20 cellular contexts compared by ENCODE assay signal in genomic region chr20:64109390-64109747, GRCh38. TPM values are rescaled to one million over a fixed set of nuclear protein-coding genes. Genes with fewer than 3 reads are reported as not detected.
DNase-seq lines count a peak whose midpoint lies in the region; ATAC-seq, FAIRE-seq and TF ChIP-seq lines count a peak whose summit lies in the region.
"Had no signal": no experiment of that assay in that cellular context is flagged by ENCODE, and none has a peak within 500 bp of the region (broad histone marks: within the 10 kb centered on the region; RNA-seq: fewer than 3 reads in every experiment).

No MANE protein-coding gene starts in this region.

- H2BK20ac ChIP-seq in H1 (ENCODE audit: low read length) = no peak overlapping the region

- no peaks in the 10 kb centered on the region for H3K4me1 Mint-ChIP-seq in activated T-cell treated with anti-CD3 and anti-CD28 coated beads, Interleukin-2, amount 50 U/mL, for 72 hours (ENCODE audit: low read depth)

- H3K9me3 Mint-ChIP-seq in activated T-cell treated with anti-CD3 and anti-CD28 coated beads, Interleukin-2, amount 50 U/mL, for 72 hours = no peaks in the 10 kb centered on the region

- H4K20me1 ChIP-seq in H1 (replicated peaks in 1 of 2; ENCODE audit: control insufficient read depth in 1 of 2, insufficient read depth in 2 of 2, low read length in 2 of 2) = peaks cover 2 to 4% of the 10 kb centered on the region in 2 experiments

- H3K4ac ChIP-seq in H1 (replicated peaks; ENCODE audit: insufficient read length, low read depth, low read length) = no peak overlapping the region

- H3K4me1 ChIP-seq in H1 (replicated peaks in 1 of 4; ENCODE audit: control insufficient read depth in 3 of 4, insufficient read depth in 4 of 4, low read length in 3 of 4) = no peaks in the 10 kb centered on the region; a peak in 1 of 7 replicates
- H3K4me1 ChIP-seq in sigmoid colon = no peaks in the 10 kb centered on the region
- H3K4me1 ChIP-seq: Caco-2 had no signal

- POLR2A ChIA-PET in H1 (lab: Charles Lee; ENCODE audit: partially characterized antibody) = no interaction called here

- ATAC-seq in activated T-cell treated with anti-CD3 and anti-CD28 coated beads, Interleukin-2, amount 50 U/mL, for 72 hours (replicated peaks in 1 of 2) = no peak
- ATAC-seq in HG02852 (IDR thresholded peaks at IDR 0.05; ENCODE audit: unreplicated experiment) = no peak

- no peak overlapping the region for H3K18ac ChIP-seq in H1 (ENCODE audit: extremely low read depth, low read length)

- no peak for FAIRE-seq in H1 (lab: Jason Lieb, UNC)

- H3K27ac Mint-ChIP-seq in activated T-cell treated with anti-CD3 and anti-CD28 coated beads, Interleukin-2, amount 50 U/mL, for 72 hours = no peak overlapping the region

- no peaks in the 10 kb centered on the region for H3K36me3 ChIP-seq in H1 (ENCODE audit: control insufficient read depth in 2 of 4, insufficient read depth in 4 of 4, low read length in 3 of 4)
- no peaks in the 10 kb centered on the region for H3K36me3 ChIP-seq in sigmoid colon

- H3K79me1 ChIP-seq in H1 (ENCODE audit: low read depth, low read length) = no peaks in the 10 kb centered on the region; the same call in 1 of the 2 replicates

- CTCF ChIA-PET in H1 (lab: Charles Lee; ENCODE audit: partially characterized antibody) = interaction anchor here (1.2 to 6.4 kb wide), 3 partner anchors 11 to 35 kb away, joined by 3 to 59 read pairs (median 11); partner anchors contain the start of gene LKAAEAR1

- H3K27ac ChIP-seq in H1 (ENCODE audit: low read depth, low read length) (no peak overlapping the region), sigmoid colon (no peak overlapping the region)

- H4K5ac ChIP-seq in H1 (ENCODE audit: insufficient read length, low read depth, low read length) = no peak overlapping the region

- no peaks in the 10 kb centered on the region for H3K27me3 Mint-ChIP-seq in activated T-cell treated with anti-CD3 and anti-CD28 coated beads, Interleukin-2, amount 50 U/mL, for 72 hours (ENCODE audit: low read depth)

- H4K8ac ChIP-seq in H1 (ENCODE audit: extremely low read depth, insufficient read depth, low read length) = peak overlapping the region; percentile 5; the same call in 1 of the 2 replicates

- no peaks in the 10 kb centered on the region for H3K36me3 Mint-ChIP-seq in activated T-cell treated with anti-CD3 and anti-CD28 coated beads, Interleukin-2, amount 50 U/mL, for 72 hours (ENCODE audit: insufficient read depth in 2 of 2)

- no peaks in the 10 kb centered on the region for H3K9me3 ChIP-seq in H1 (ENCODE audit: insufficient read depth in 2 of 2, low read depth in 1 of 2, low read length in 1 of 2)
- H3K9me3 ChIP-seq in sigmoid colon = no peaks in the 10 kb centered on the region
- H3K9me3 ChIP-seq: Caco-2 had no signal

- H3K27me3 ChIP-seq in H1 (replicated peaks in 1 of 4; ENCODE audit: control insufficient read depth in 3 of 4, extremely low read depth in 1 of 4, insufficient read depth in 3 of 4, low read length in 3 of 4) = no peaks in the 10 kb centered on the region
- no peaks in the 10 kb centered on the region for H3K27me3 ChIP-seq in sigmoid colon

- no peak overlapping the region for H3K4me3 Mint-ChIP-seq in activated T-cell treated with anti-CD3 and anti-CD28 coated beads, Interleukin-2, amount 50 U/mL, for 72 hours

- 92% methylated on average over 5 of the region's 5 CpGs; no CpG with 5 or more reads in 1 of the 2 experiments for WGBS in H1 (ENCODE audit: extremely low coverage in 1 of 2, insufficient coverage in 1 of 2, insufficient read length in 1 of 2, insufficient replicate concordance in 2 of 2, low coverage in 1 of 2, low lambda C conversion rate in 2 of 2, missing lambda C conversion rate in 1 of 2), 2 experiments
- 36 to 65% methylated on average over 5 of the region's 5 CpGs for WGBS in sigmoid colon, 2 donors

- no peak overlapping the region for H2BK5ac ChIP-seq in H1 (ENCODE audit: low read depth, low read length)

- H2BK15ac ChIP-seq in H1 (ENCODE audit: low read length) = no peak overlapping the region

- H3K79me2 ChIP-seq in H1 (ENCODE audit: control insufficient read depth in 1 of 2, insufficient read depth in 2 of 2, low read length in 2 of 2) = no peaks in the 10 kb centered on the region

- peak; percentile 7 for DNase-seq in activated T-cell treated with anti-CD3 and anti-CD28 coated beads, Interleukin-2, amount 50 U/mL, for 1 hour
- no peak for DNase-seq in activated T-cell treated with anti-CD3 and anti-CD28 coated beads, Interleukin-2, amount 50 U/mL, for 72 hours
- DNase-seq in H1 (ENCODE audit: low read depth in 1 of 2, low spot score in 2 of 2) (no peak), sigmoid colon (peak; percentile 44), inferior parietal cortex (ENCODE audit: extremely low spot score) (no peak)
- DNase-seq: activated CD4-positive, CD25-positive, alpha-beta regulatory T cell; activated effector memory CD4-positive, alpha-beta T cell treated with Interleukin-2 at 50 U/mL for 16 hours; H7; NCI-H146; NCI-H524 treated with DMSO at 0.1 percent for 48 hours; T1000 had no signal

- H3K14ac ChIP-seq in H1 (ENCODE audit: insufficient read length) = no peak overlapping the region

- H4K91ac ChIP-seq in H1 (replicated peaks; ENCODE audit: insufficient read length, low read length) = no peak overlapping the region

- no peak overlapping the region for H2AFZ ChIP-seq in H1 (ENCODE audit: low read length)

- H3K9ac ChIP-seq in H1 (replicated peaks in 1 of 4; ENCODE audit: extremely low read depth in 1 of 4, low read depth in 3 of 4, low read length in 3 of 4) = no peak overlapping the region

- no peak overlapping the region for H3K4me3 ChIP-seq in H1 (ENCODE audit: extremely low read depth in 1 of 4, insufficient read depth in 2 of 4, low read depth in 3 of 4, low read length in 4 of 4)
- H3K4me3 ChIP-seq in sigmoid colon = no peak overlapping the region

- H3K56ac ChIP-seq in H1 (replicated peaks; ENCODE audit: insufficient read length, low read depth, low read length) = no peak overlapping the region

- no peak overlapping the region for H3K4me2 ChIP-seq in H1 (ENCODE audit: insufficient read depth in 1 of 2, low read depth in 2 of 2, low read length in 2 of 2)

- H2AK5ac ChIP-seq in H1 (ENCODE audit: low read depth, low read length) = no peak overlapping the region

- H2BK12ac ChIP-seq in H1 (ENCODE audit: low read depth, low read length) = no peak overlapping the region

- no peak overlapping the region for H3K23ac ChIP-seq in H1 (ENCODE audit: insufficient read length)

- TF ChIP-seq CTCF in H1 (IDR thresholded peaks at IDR 0.05; ENCODE audit: control extremely low read depth in 1 of 3, insufficient read depth in 1 of 3, low read depth in 1 of 3, low read length in 3 of 3) (no peak), sigmoid colon (IDR thresholded peaks at IDR 0.05) (no peak)

- intact Hi-C loops in sigmoid colon (cut with DNase I) = no loop called here

- no peaks in the 10 kb centered on the region for H3K23me2 ChIP-seq in H1 (ENCODE audit: low read depth, low read length)

- no peak for TF ChIP-seq RAD21 in H1 (IDR thresholded peaks at IDR 0.05 in 1 of 2, conservative IDR thresholded peaks at IDR 0.05 in 1 of 2; ENCODE audit: low read depth in 2 of 2, low read length in 2 of 2)

- TF ChIP-seq POLR2A in H1 (IDR thresholded peaks at IDR 0.05; ENCODE audit: control extremely low read depth in 1 of 2, low read depth in 2 of 2, low read length in 2 of 2) (no peak), sigmoid colon (IDR thresholded peaks at IDR 0.05) (no peak)

- H2BK120ac ChIP-seq in H1 (replicated peaks; ENCODE audit: low read depth, low read length) = no peak overlapping the region

- no peak for TF ChIP-seq EP300 in H1 (IDR thresholded peaks at IDR 0.05; ENCODE audit: borderline replicate concordance in 1 of 2, low read depth in 2 of 2, low read length in 2 of 2)
- TF ChIP-seq EP300 in sigmoid colon (IDR thresholded peaks at IDR 0.05) = no peak

RNA-seq across cellular contexts. Expression of gene NPBWR2, which starts 2.0 kb away (rescaled TPM):
- total RNA-seq in activated T-cell treated with anti-CD3 and anti-CD28 coated beads, Interleukin-2, amount 50 U/mL, for 72 hours = not detected
- total RNA-seq in H1 (2021; fragmentation: NEBNext Ultra II Directional; extraction: Animal tissue kit (Norgen Biotek cat#: 25700)) = not detected in 2 replicates
- not detected in 2 replicates for polyA plus RNA-seq in H1 (2011; rRNA removed)
- polyA plus RNA-seq in H1 (2011; cell fraction: cytosol; rRNA removed) = not detected
- polyA plus RNA-seq in H1 (2011; cell fraction: nucleus; rRNA removed) = not detected
- 0.11 TPM in 1 of 4 replicates, not detected in the others for polyA plus RNA-seq in H1 (2012, experiment 1 of 2)
- polyA plus RNA-seq in H1 (2012, experiment 2 of 2) = not detected
- polyA plus RNA-seq in H1 (2013, experiment 1 of 2) = not detected
- polyA plus RNA-seq in H1 (2013, experiment 2 of 2) = not detected
- polyA minus RNA-seq in H1 (2011; rRNA and poly(A)+ RNA removed) = not detected in 2 replicates
- not detected for polyA minus RNA-seq in H1 (2011; cell fraction: cytosol; rRNA and poly(A)+ RNA removed)
- not detected for polyA minus RNA-seq in H1 (2011; cell fraction: nucleus; rRNA and poly(A)+ RNA removed)
- not detected for total RNA-seq in sigmoid colon
- polyA plus RNA-seq in sigmoid colon = not detected
- total RNA-seq: A172, Caco-2, H7, liver, mucosa of gallbladder, pulmonary artery endothelial cell, RPMI7951, urinary bladder had no signal
- polyA plus RNA-seq: adipose tissue, liver, urinary bladder had no signal

RNA-seq across cellular contexts. Expression of gene LKAAEAR1, which starts 25.2 kb away (rescaled TPM):
- total RNA-seq in activated T-cell treated with anti-CD3 and anti-CD28 coated beads, Interleukin-2, amount 50 U/mL, for 72 hours = under 1 TPM in 1 of 2 donors, not detected in 1; 0.29 TPM
- 0.41 and 0.52 TPM in 2 replicates for total RNA-seq in H1 (2021; fragmentation: NEBNext Ultra II Directional; extraction: Animal tissue kit (Norgen Biotek cat#: 25700))
- polyA plus RNA-seq in H1 (2011; rRNA removed) = 0.53 and 0.91 TPM in 2 replicates
- polyA plus RNA-seq in H1 (2011; cell fraction: cytosol; rRNA removed) = 0.65 TPM
- 0.34 TPM for polyA plus RNA-seq in H1 (2011; cell fraction: nucleus; rRNA removed)
- 0.24 TPM in 1 of 4 replicates, not detected in the others for polyA plus RNA-seq in H1 (2012, experiment 1 of 2)
- not detected for polyA plus RNA-seq in H1 (2012, experiment 2 of 2)
- 0.20 TPM for polyA plus RNA-seq in H1 (2013, experiment 1 of 2)
- 0.28 TPM for polyA plus RNA-seq in H1 (2013, experiment 2 of 2)
- not detected in 2 replicates for polyA minus RNA-seq in H1 (2011; rRNA and poly(A)+ RNA removed)
- polyA minus RNA-seq in H1 (2011; cell fraction: cytosol; rRNA and poly(A)+ RNA removed) = not detected
- not detected for polyA minus RNA-seq in H1 (2011; cell fraction: nucleus; rRNA and poly(A)+ RNA removed)
- 1 to 10 TPM in 1 of 4 donors, not detected in 3; 1.5 TPM for total RNA-seq in sigmoid colon
- polyA plus RNA-seq in sigmoid colon = under 1 TPM in 1 of 3 donors, not detected in 2; 0.19 TPM
- total RNA-seq: A172, Caco-2, liver, mucosa of gallbladder, pulmonary artery endothelial cell, urinary bladder had no signal

RNA-seq across cellular contexts. Expression of gene OPRL1, which starts 29.5 kb away (rescaled TPM):
- 1 to 10 TPM; 1.3 to 1.7 TPM for total RNA-seq in activated T-cell treated with anti-CD3 and anti-CD28 coated beads, Interleukin-2, amount 50 U/mL, for 72 hours
- total RNA-seq in H1 (2021; fragmentation: NEBNext Ultra II Directional; extraction: Animal tissue kit (Norgen Biotek cat#: 25700)) = 0.52 and 0.63 TPM in 2 replicates
- 0.98 and 2.0 TPM in 2 replicates for polyA plus RNA-seq in H1 (2011; rRNA removed)
- polyA plus RNA-seq in H1 (2011; cell fraction: cytosol; rRNA removed) = 1.3 TPM
- 2.1 TPM for polyA plus RNA-seq in H1 (2011; cell fraction: nucleus; rRNA removed)
- polyA plus RNA-seq in H1 (2012, experiment 1 of 2) = 0.52 to 1.4 TPM (median 1.1 TPM) in 4 replicates
- 0.81 TPM for polyA plus RNA-seq in H1 (2012, experiment 2 of 2)
- polyA plus RNA-seq in H1 (2013, experiment 1 of 2) = 0.39 TPM
- 0.46 TPM for polyA plus RNA-seq in H1 (2013, experiment 2 of 2)
- 1.2 and 1.4 TPM in 2 replicates for polyA minus RNA-seq in H1 (2011; rRNA and poly(A)+ RNA removed)
- polyA minus RNA-seq in H1 (2011; cell fraction: cytosol; rRNA and poly(A)+ RNA removed) = 1.4 TPM
- 0.50 TPM for polyA minus RNA-seq in H1 (2011; cell fraction: nucleus; rRNA and poly(A)+ RNA removed)
- total RNA-seq in sigmoid colon = 1 to 10 TPM in 1 of 4 donors, under 1 TPM in 3; 0.71 to 2.2 (median 0.89) TPM
- 1 to 10 TPM in 1 of 3 donors, under 1 TPM in 1, not detected in 1; under 0.01 to 1.0 TPM for polyA plus RNA-seq in sigmoid colon

RNA-seq across cellular contexts. Expression of gene RGS19, which starts 30.1 kb away (rescaled TPM):
- total RNA-seq in activated T-cell treated with anti-CD3 and anti-CD28 coated beads, Interleukin-2, amount 50 U/mL, for 72 hours = 10 to 100 TPM; 38.1 to 40.0 TPM
- 12.7 and 13.1 TPM in 2 replicates for total RNA-seq in H1 (2021; fragmentation: NEBNext Ultra II Directional; extraction: Animal tissue kit (Norgen Biotek cat#: 25700))
- polyA plus RNA-seq in H1 (2011; rRNA removed) (16.8 and 21.9 TPM in 2 replicates), sigmoid colon (10 to 100 TPM; 11.1 to 22.0 (median 12.6) TPM)
- 14.6 TPM for polyA plus RNA-seq in H1 (2011; cell fraction: cytosol; rRNA removed)
- 18.9 TPM for polyA plus RNA-seq in H1 (2011; cell fraction: nucleus; rRNA removed)
- polyA plus RNA-seq in H1 (2012, experiment 1 of 2) = 9.5 to 12.1 TPM (median 10.6 TPM) in 4 replicates
- 8.8 TPM for polyA plus RNA-seq in H1 (2012, experiment 2 of 2)
- 9.0 TPM for polyA plus RNA-seq in H1 (2013, experiment 1 of 2)
- 8.9 TPM for polyA plus RNA-seq in H1 (2013, experiment 2 of 2)
- polyA minus RNA-seq in H1 (2011; rRNA and poly(A)+ RNA removed) = 4.3 and 4.8 TPM in 2 replicates
- 8.7 TPM for polyA minus RNA-seq in H1 (2011; cell fraction: cytosol; rRNA and poly(A)+ RNA removed)
- polyA minus RNA-seq in H1 (2011; cell fraction: nucleus; rRNA and poly(A)+ RNA removed) = 6.3 TPM
- 10 to 100 TPM in 2 of 4 donors, 1 to 10 TPM in 2; 7.5 to 12.3 (median 10.5) TPM for total RNA-seq in sigmoid colon

RNA-seq across cellular contexts. Expression of gene TCEA2, which starts 46.4 kb away (rescaled TPM):
- total RNA-seq in activated T-cell treated with anti-CD3 and anti-CD28 coated beads, Interleukin-2, amount 50 U/mL, for 72 hours = 10 to 100 TPM; 55.5 to 61.6 TPM
- 41.4 and 46.3 TPM in 2 replicates for total RNA-seq in H1 (2021; fragmentation: NEBNext Ultra II Directional; extraction: Animal tissue kit (Norgen Biotek cat#: 25700))
- polyA plus RNA-seq in H1 (2011; rRNA removed) (42.3 and 66.0 TPM in 2 replicates), sigmoid colon (10 to 100 TPM in 2 of 3 donors, 1 to 10 TPM in 1; 2.1 to 14.0 (median 11.4) TPM)
- 52.5 TPM for polyA plus RNA-seq in H1 (2011; cell fraction: cytosol; rRNA removed)
- polyA plus RNA-seq in H1 (2011; cell fraction: nucleus; rRNA removed) = 118 TPM
- polyA plus RNA-seq in H1 (2012, experiment 1 of 2) = 34.2 to 60.1 TPM (median 48.8 TPM) in 4 replicates
- 35.4 TPM for polyA plus RNA-seq in H1 (2012, experiment 2 of 2)
- 55.3 TPM for polyA plus RNA-seq in H1 (2013, experiment 1 of 2)
- polyA plus RNA-seq in H1 (2013, experiment 2 of 2) = 51.7 TPM
- 9.5 and 12.8 TPM in 2 replicates for polyA minus RNA-seq in H1 (2011; rRNA and poly(A)+ RNA removed)
- 14.2 TPM for polyA minus RNA-seq in H1 (2011; cell fraction: cytosol; rRNA and poly(A)+ RNA removed)
- 35.6 TPM for polyA minus RNA-seq in H1 (2011; cell fraction: nucleus; rRNA and poly(A)+ RNA removed)
- total RNA-seq in sigmoid colon = 10 to 100 TPM; 41.7 to 50.5 (median 42.2) TPM

Comparison
In these comparisons a context has a peak if more than half of its experiments do, and no peak if none do; other contexts are left out.
1. DNase-seq: peak in activated T-cell treated with anti-CD3 and anti-CD28 coated beads, Interleukin-2, amount 50 U/mL, for 1 hour (single experiment) and sigmoid colon (single experiment); none in activated T-cell treated with anti-CD3 and anti-CD28 coated beads, Interleukin-2, amount 50 U/mL, for 72 hours (0 of 2), H1 (0 of 2) and inferior parietal cortex (single experiment).